ENCODE assay signal across 10 cellular contexts in the genomic region with DNA sequence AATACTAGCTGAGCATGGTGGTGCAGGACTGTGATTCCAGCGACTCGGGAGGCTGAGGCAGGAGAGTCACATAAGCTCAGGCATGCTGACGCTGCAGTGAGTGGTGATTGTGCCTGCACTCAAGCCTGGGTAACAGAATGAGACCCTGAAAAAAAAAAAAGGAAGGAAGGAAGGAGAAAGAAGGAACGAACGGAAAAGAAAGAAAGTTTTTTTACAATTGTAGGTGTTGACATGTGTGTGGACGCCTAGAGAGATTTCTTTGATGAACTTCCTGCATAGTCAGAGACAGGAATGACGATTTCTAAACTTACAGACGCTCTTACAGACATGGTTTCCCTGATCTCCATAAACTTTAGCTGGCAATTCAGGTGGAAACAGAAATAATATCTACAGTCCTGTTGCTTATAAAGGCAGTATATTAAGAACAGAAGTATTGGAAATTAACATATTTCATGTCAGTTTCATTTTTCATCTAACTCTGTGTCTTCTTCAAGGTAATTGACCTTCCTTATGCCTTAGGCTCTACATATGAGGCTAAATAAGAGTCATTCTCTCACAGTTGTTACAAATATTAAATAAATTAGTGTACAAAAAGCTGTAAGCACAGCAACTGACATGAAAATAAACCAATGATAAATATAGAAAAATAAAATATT. TPM values are rescaled to one million over a fixed set of nuclear protein-coding genes. Genes with fewer than 3 reads are reported as not detected.
A peak's percentile ranks its signal among the peaks of the same experiment; 100 is the strongest.
DNase-seq lines count a peak whose midpoint lies in the region; ATAC-seq and TF ChIP-seq lines count a peak whose summit lies in the region.
"Had no signal": no experiment of that assay in that cellular context is flagged by ENCODE, and none has a peak within 500 bp of the region (broad histone marks: within the 10 kb centered on the region; RNA-seq: fewer than 3 reads in every experiment).

No MANE protein-coding gene starts in this region.

- H3K27me3 Mint-ChIP-seq in activated CD4-positive, alpha-beta T cell treated with anti-CD3 and anti-CD28 coated beads, Interleukin-2, amount 10 ng/mL, durations not matched to agents 7 days and 5 days: no peaks in the 10 kb centered on the region
- H3K27me3 Mint-ChIP-seq in activated naive CD8-positive, alpha-beta T cell treated with anti-CD3 and anti-CD28 coated beads, Interleukin-2, amount 10 ng/mL, durations not matched to agents 7 days and 5 days: no peaks in the 10 kb centered on the region
- H3K27me3 Mint-ChIP-seq in Calu3 (ENCODE audit: unreplicated experiment): no peaks in the 10 kb centered on the region

- peaks cover 4% of the 10 kb centered on the region for H3K9me3 ChIP-seq in KOPT-K1 (ENCODE audit: insufficient read depth, low read length, poor library complexity, severe bottlenecking)
- H3K9me3 ChIP-seq: SJSA1 had no signal

- no peak for DNase-seq in activated CD4-positive, alpha-beta T cell treated with anti-CD3 and anti-CD28 coated beads, Interleukin-2, amount 10 ng/mL, durations not matched to agents 7 days and 5 days
- no peak for DNase-seq in activated CD4-positive, alpha-beta T cell treated with anti-CD3 and anti-CD28 coated beads, Interleukin-2, amount 50 U/mL, for 1 hour
- no peak for DNase-seq in activated naive CD8-positive, alpha-beta T cell treated with anti-CD3 and anti-CD28 coated beads, Interleukin-2, amount 10 ng/mL, durations not matched to agents 7 days and 5 days
- DNase-seq in stimulated activated CD8-positive, alpha-beta memory T cell treated with anti-CD3 and anti-CD28 coated beads, Interleukin-4, amount 100 ng/mL, for 48 hours: peak; percentile 36
- DNase-seq in inferior parietal cortex (ENCODE audit: extremely low spot score): no peak
- DNase-seq in posterior cingulate gyrus: no peak
- DNase-seq in Calu3: no peak
- DNase-seq: NCI-H1417 treated with DMSO at 0.1 percent for 48 hours had no signal

- peak overlapping the region; percentile 61 for H3K27ac ChIP-seq in KOPT-K1 (ENCODE audit: low read depth, low read length, poor library complexity, severe bottlenecking)
- H3K27ac ChIP-seq: SJSA1 had no signal

- TF ChIP-seq CTCF in Calu3 (IDR thresholded peaks at IDR 0.05; ENCODE audit: unreplicated experiment): no peak

- POLR2A ChIA-PET in activated CD4-positive, alpha-beta T cell treated with anti-CD3 and anti-CD28 coated beads, Interleukin-2, amount 10 ng/mL, durations not matched to agents 7 days and 5 days (lab: Charles Lee): interaction anchor here (0.6 to 0.7 kb wide), 2 partner anchors 122 to 195 kb away, joined by 4 to 7 read pairs; no protein-coding TSS in a partner anchor
- POLR2A ChIA-PET in activated naive CD8-positive, alpha-beta T cell treated with anti-CD3 and anti-CD28 coated beads, Interleukin-2, amount 10 ng/mL, durations not matched to agents 7 days and 5 days (lab: Charles Lee): interaction anchor here (0.9 to 2.3 kb wide), 10 partner anchors 9 to 221 kb away, joined by 3 to 6 read pairs (median 4); no protein-coding TSS in a partner anchor

- BruUV-seq in Calu3 (replicated peaks; lab: Mats Ljungman, UMichigan): no TSS peak

- H3K4me1 Mint-ChIP-seq in activated CD4-positive, alpha-beta T cell treated with anti-CD3 and anti-CD28 coated beads, Interleukin-2, amount 10 ng/mL, durations not matched to agents 7 days and 5 days: peaks cover 64% of the 10 kb centered on the region
- peaks cover 41% of the 10 kb centered on the region for H3K4me1 Mint-ChIP-seq in activated naive CD8-positive, alpha-beta T cell treated with anti-CD3 and anti-CD28 coated beads, Interleukin-2, amount 10 ng/mL, durations not matched to agents 7 days and 5 days
- H3K4me1 Mint-ChIP-seq in Calu3 (ENCODE audit: low read depth, unreplicated experiment): no peaks in the 10 kb centered on the region

- peak overlapping the region; percentile 86 for H3K4me3 Mint-ChIP-seq in activated CD4-positive, alpha-beta T cell treated with anti-CD3 and anti-CD28 coated beads, Interleukin-2, amount 10 ng/mL, durations not matched to agents 7 days and 5 days
- H3K4me3 Mint-ChIP-seq in activated naive CD8-positive, alpha-beta T cell treated with anti-CD3 and anti-CD28 coated beads, Interleukin-2, amount 10 ng/mL, durations not matched to agents 7 days and 5 days: peak overlapping the region; percentile 96
- no peak overlapping the region for H3K4me3 Mint-ChIP-seq in Calu3 (ENCODE audit: low read depth, unreplicated experiment)

- ATAC-seq in activated naive CD8-positive, alpha-beta T cell treated with anti-CD3 and anti-CD28 coated beads, Interleukin-2, amount 10 ng/mL, durations not matched to agents 7 days and 5 days (ENCODE audit: low read depth): peak; percentile 29

- H3K36me3 ChIP-seq in KOPT-K1 (ENCODE audit: insufficient read depth, low read length): no peaks in the 10 kb centered on the region
- H3K36me3 ChIP-seq: SJSA1 had no signal

- peaks cover 12% of the 10 kb centered on the region for H3K9me3 Mint-ChIP-seq in activated CD4-positive, alpha-beta T cell treated with anti-CD3 and anti-CD28 coated beads, Interleukin-2, amount 10 ng/mL, durations not matched to agents 7 days and 5 days
- peaks cover 2% of the 10 kb centered on the region for H3K9me3 Mint-ChIP-seq in activated naive CD8-positive, alpha-beta T cell treated with anti-CD3 and anti-CD28 coated beads, Interleukin-2, amount 10 ng/mL, durations not matched to agents 7 days and 5 days
- H3K9me3 Mint-ChIP-seq in Calu3 (ENCODE audit: low read depth, unreplicated experiment): no peaks in the 10 kb centered on the region

- CTCF ChIA-PET in activated CD4-positive, alpha-beta T cell treated with anti-CD3 and anti-CD28 coated beads, Interleukin-2, amount 10 ng/mL, durations not matched to agents 7 days and 5 days (lab: Charles Lee): interaction anchor here (0.6 to 1.5 kb wide), 6 partner anchors 10 to 438 kb away, joined by 3 to 6 read pairs (median 4); no protein-coding TSS in a partner anchor
- CTCF ChIA-PET in Calu3 (lab: Charles Lee): no interaction called here

- intact Hi-C loops in posterior cingulate gyrus (cut with DNase I) (no loop called here), Calu3 (cut with micrococcal nuclease; ENCODE audit: unreplicated experiment) (no loop called here)

- H3K36me3 Mint-ChIP-seq in activated CD4-positive, alpha-beta T cell treated with anti-CD3 and anti-CD28 coated beads, Interleukin-2, amount 10 ng/mL, durations not matched to agents 7 days and 5 days (ENCODE audit: low read depth): peaks cover 51% of the 10 kb centered on the region
- peaks cover 54% of the 10 kb centered on the region for H3K36me3 Mint-ChIP-seq in activated naive CD8-positive, alpha-beta T cell treated with anti-CD3 and anti-CD28 coated beads, Interleukin-2, amount 10 ng/mL, durations not matched to agents 7 days and 5 days
- no peaks in the 10 kb centered on the region for H3K36me3 Mint-ChIP-seq in Calu3 (ENCODE audit: insufficient read depth, unreplicated experiment)

- H3K27ac Mint-ChIP-seq in activated CD4-positive, alpha-beta T cell treated with anti-CD3 and anti-CD28 coated beads, Interleukin-2, amount 10 ng/mL, durations not matched to agents 7 days and 5 days: peak overlapping the region; percentile 95
- H3K27ac Mint-ChIP-seq in activated naive CD8-positive, alpha-beta T cell treated with anti-CD3 and anti-CD28 coated beads, Interleukin-2, amount 10 ng/mL, durations not matched to agents 7 days and 5 days: peak overlapping the region; percentile 87
- no peak overlapping the region for H3K27ac Mint-ChIP-seq in Calu3 (ENCODE audit: unreplicated experiment)

RNA-seq across cellular contexts. Expression of gene SAMSN1, which starts 4.1 kb away (rescaled TPM):
- total RNA-seq in activated CD4-positive, alpha-beta T cell treated with anti-CD3 and anti-CD28 coated beads, Interleukin-2, amount 10 ng/mL, durations not matched to agents 7 days and 5 days: 10 to 100 TPM; 51.3 to 59.0 TPM
- total RNA-seq in activated naive CD8-positive, alpha-beta T cell treated with anti-CD3 and anti-CD28 coated beads, Interleukin-2, amount 10 ng/mL, durations not matched to agents 7 days and 5 days: 100 to 1,000 TPM; 121 to 125 TPM
- total RNA-seq in Calu3 (2022): 0.93 and 1.5 TPM in 2 replicates
- total RNA-seq: SJSA1 had no signal

Comparison
In these comparisons a context has a peak if more than half of its experiments do, and no peak if none do; other contexts are left out.
1. RNA of gene SAMSN1, which starts 4.1 kb away (total RNA-seq): 121 to 125 TPM in activated naive CD8-positive, alpha-beta T cell treated with anti-CD3 and anti-CD28 coated beads, Interleukin-2, amount 10 ng/mL, durations not matched to agents 7 days and 5 days and 51.3 to 59.0 TPM in activated CD4-positive, alpha-beta T cell treated with anti-CD3 and anti-CD28 coated beads, Interleukin-2, amount 10 ng/mL, durations not matched to agents 7 days and 5 days; 0.93 to 1.5 TPM in Calu3; every median in the first group is over 10 times any median in the second.